Comparison of ENCODE assay signal across 8 cellular contexts in the genomic region with DNA sequence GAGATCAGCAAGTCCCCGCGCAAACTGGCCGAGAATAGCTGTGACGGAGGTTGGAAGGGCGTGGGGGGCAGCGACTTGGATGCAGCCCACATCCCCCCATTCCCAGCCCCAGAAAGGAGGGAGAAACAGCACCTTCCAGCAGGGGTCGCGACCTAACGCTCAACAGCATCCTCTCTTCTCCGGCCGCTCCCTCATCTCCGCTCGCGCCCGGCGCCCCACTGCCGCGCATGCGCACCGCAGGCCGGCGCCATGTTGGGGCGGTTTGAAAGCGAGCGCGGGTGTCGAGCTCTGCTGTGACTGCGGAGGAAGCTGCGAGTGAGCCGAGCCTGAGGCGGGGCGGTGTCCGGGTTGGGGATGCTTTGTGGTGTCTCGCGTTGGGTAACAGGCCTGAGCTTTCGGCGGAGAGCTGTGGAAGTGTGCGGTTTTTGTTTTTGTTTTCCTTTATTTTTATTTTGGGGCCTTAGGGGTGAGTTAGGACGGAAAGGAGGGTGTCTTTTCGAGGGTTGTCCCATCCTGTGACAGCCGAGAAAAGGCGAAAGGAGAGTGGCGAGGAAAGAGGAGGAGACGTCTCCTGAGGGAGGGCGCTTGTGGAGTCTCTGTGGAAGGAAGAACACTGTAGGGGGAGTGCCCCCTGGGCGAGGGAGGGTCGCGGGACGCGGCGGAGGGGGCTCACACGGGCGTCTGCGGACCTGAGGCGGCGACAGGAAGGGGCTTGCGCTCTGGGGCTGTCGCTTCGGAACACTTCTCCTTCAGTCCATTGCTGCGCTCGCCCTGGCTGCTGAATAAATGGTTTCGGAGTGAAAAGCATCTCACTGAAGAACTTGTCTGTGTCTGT. TPM values are rescaled to one million over a fixed set of nuclear protein-coding genes. Genes with fewer than 3 reads are reported as not detected.
DNase-seq lines count a peak whose midpoint lies in the region; FAIRE-seq and TF ChIP-seq lines count a peak whose summit lies in the region.

A gene (plus strand): TSS at position 247 of the 835 bp plus-strand sequence. CDS start 2,667 bp downstream, outside the sequence.
A gene with protein sequence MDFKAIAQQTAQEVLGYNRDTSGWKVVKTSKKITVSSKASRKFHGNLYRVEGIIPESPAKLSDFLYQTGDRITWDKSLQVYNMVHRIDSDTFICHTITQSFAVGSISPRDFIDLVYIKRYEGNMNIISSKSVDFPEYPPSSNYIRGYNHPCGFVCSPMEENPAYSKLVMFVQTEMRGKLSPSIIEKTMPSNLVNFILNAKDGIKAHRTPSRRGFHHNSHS (minus strand): TSS at position 199 of the 835 bp plus-strand sequence. CDS start 3,285 bp downstream, outside the sequence.

- DNase-seq in GM03348 (ENCODE audit: low spot score) (peak; percentile 98), HCEC 1CT (peak; percentile 86), MG63 (peak; percentile 84), SHP77 (lab: John Stamatoyannopoulos, UW) (peak; percentile 66 to 86), activated gamma-delta T cell treated with Interleukin-2 at 50 U/mL for 16 hours (peak; percentile 85), frontal cortex (ENCODE audit: low spot score in 2 of 2) (peak; percentile 85 to 87), substantia nigra (lab: John Stamatoyannopoulos, UW) (peak in 48 of 49 donors; percentile 23 to 91 (median 74))

- H3K27me3 ChIP-seq in MG63: no peaks in the 10 kb centered on the region
- H3K27me3 ChIP-seq in neutrophil: peaks cover 17% of the 10 kb centered on the region

- TF ChIP-seq CTCF in neutrophil (IDR thresholded peaks at IDR 0.05): peak; percentile 35

- H3K4me3 ChIP-seq in MG63 (peak within 1 kb of the TSS; percentile 81), neutrophil (ENCODE audit: low read depth in 1 of 2, low read length in 1 of 2) (peak within 1 kb of the TSS; percentile 62 to 78)

- FAIRE-seq in frontal cortex (lab: Jason Lieb, UNC): no peak

- H3K9me3 ChIP-seq in MG63 (no peaks in the 10 kb centered on the region), neutrophil (no peaks in the 10 kb centered on the region)

- H3K4me1 ChIP-seq in neutrophil (ENCODE audit: control insufficient read depth in 1 of 2, insufficient read depth in 1 of 2, low read depth in 1 of 2, low read length in 1 of 2): peaks cover 15 to 26% of the 10 kb centered on the region in 2 experiments

- H3K27ac ChIP-seq in neutrophil (peak within 1 kb of the TSS; percentile 60), substantia nigra (ENCODE audit: low read depth, low read length, poor library complexity, severe bottlenecking) (peak within 1 kb of the TSS; percentile 71)

- H3K36me3 ChIP-seq in MG63 (peaks cover 3% of the 10 kb centered on the region; the same call in 1 of the 2 replicates), neutrophil (no peaks in the 10 kb centered on the region)

RNA-seq across cellular contexts. Expression of the first gene that starts in this region (rescaled TPM):
- total RNA-seq in MG63 (2014; rRNA removed; shearing (Covaris generic); ENCODE audit: low replicate concordance): 1.7 and 9.8 TPM in 2 replicates
- 8.2 TPM for total RNA-seq in frontal cortex

RNA-seq across cellular contexts. Expression of the second gene that starts in this region (rescaled TPM):
- 1.3 TPM in 1 of 2 replicates, not detected in the other for total RNA-seq in MG63 (2014; rRNA removed; shearing (Covaris generic); ENCODE audit: low replicate concordance)
- total RNA-seq in frontal cortex: 0.82 TPM

Comparison
In these comparisons a context has a peak if more than half of its experiments do, and no peak if none do; other contexts are left out.
1. Peak in every context shown above with its lines: DNase-seq, H3K4me3 ChIP-seq and H3K27ac ChIP-seq.